Comparison of ENCODE assay signal across 9 cellular contexts in genomic region chr11:114257621-114258558, GRCh38. TPM values are rescaled to one million over a fixed set of nuclear protein-coding genes. Genes with fewer than 3 reads are reported as not detected.
A peak's percentile ranks its signal among the peaks of the same experiment; 100 is the strongest.
DNase-seq lines count a peak whose midpoint lies in the region; ATAC-seq, FAIRE-seq and TF ChIP-seq lines count a peak whose summit lies in the region.
"Had no signal": no experiment of that assay in that cellular context is flagged by ENCODE, and none has a peak within 500 bp of the region (broad histone marks: within the 10 kb centered on the region; RNA-seq: fewer than 3 reads in every experiment).

No MANE protein-coding gene starts in this region.

- CTCF ChIA-PET in activated naive CD4-positive, alpha-beta T cell treated with anti-CD3 and anti-CD28 coated beads for 36 hours (lab: Charles Lee): interaction anchor here (0.7 to 8.3 kb wide), 3 partner anchors 263 to 361 kb away, joined by 3 to 125 read pairs (median 108); no protein-coding TSS in a partner anchor

- H3K36me3 ChIP-seq in BE2C (no peaks in the 10 kb centered on the region), WERI-Rb-1 (no peaks in the 10 kb centered on the region), heart left ventricle (peaks cover 0 to 20% (median 0%) of the 10 kb centered on the region in 9 donors), pancreas (peaks cover 0 to 7% (median 0%) of the 10 kb centered on the region in 3 donors)

- DNase-seq in BE2C: peak; percentile 32
- DNase-seq in WERI-Rb-1: peak; percentile 79
- DNase-seq in heart left ventricle: peak; percentile 39 to 76 (median 69)
- peak in 1 of 6 donors; percentile 57 for DNase-seq in pancreas
- no peak for DNase-seq in NCI-H226
- no peak for DNase-seq in NCI-H510A treated with DMSO at 0.1 percent for 48 hours (lab: John Stamatoyannopoulos, UW)
- no peak for DNase-seq in NCI-H1436 treated with DMSO at 0.1 percent for 48 hours (lab: John Stamatoyannopoulos, UW)
- DNase-seq in activated naive CD4-positive, alpha-beta T cell treated with anti-CD3 and anti-CD28 coated beads for 36 hours: no peak
- DNase-seq: NCI-H345 had no signal

- no peak overlapping the region for H3K4me3 ChIP-seq in BE2C (ENCODE audit: low read depth, low read length)
- H3K4me3 ChIP-seq in WERI-Rb-1 (ENCODE audit: low read depth, low read length): peak overlapping the region; percentile 31
- H3K4me3 ChIP-seq in heart left ventricle: peak overlapping the region in 9 of 12 donors; percentile 5 to 39 (median 26)
- no peak overlapping the region for H3K4me3 ChIP-seq in pancreas

- H3K9me3 Mint-ChIP-seq in activated naive CD4-positive, alpha-beta T cell treated with anti-CD3 and anti-CD28 coated beads for 36 hours: no peaks in the 10 kb centered on the region

- no peak overlapping the region for H3K27ac Mint-ChIP-seq in activated naive CD4-positive, alpha-beta T cell treated with anti-CD3 and anti-CD28 coated beads for 36 hours

- H3K4me3 Mint-ChIP-seq in activated naive CD4-positive, alpha-beta T cell treated with anti-CD3 and anti-CD28 coated beads for 36 hours: no peak overlapping the region

- H3K27ac ChIP-seq in WERI-Rb-1: peak overlapping the region; percentile 62
- H3K27ac ChIP-seq in heart left ventricle: peak overlapping the region; percentile 47 to 85 (median 75)
- H3K27ac ChIP-seq in pancreas: no peak overlapping the region

- peaks cover 6% of the 10 kb centered on the region; the same call in 1 of the 2 replicates for H3K4me1 ChIP-seq in BE2C
- peaks cover 0 to 87% (median 47%) of the 10 kb centered on the region in 12 donors for H3K4me1 ChIP-seq in heart left ventricle
- no peaks in the 10 kb centered on the region for H3K4me1 ChIP-seq in pancreas

- no peak for TF ChIP-seq POLR2A in heart left ventricle (IDR thresholded peaks at IDR 0.05)

- no peaks in the 10 kb centered on the region for H3K4me1 Mint-ChIP-seq in activated naive CD4-positive, alpha-beta T cell treated with anti-CD3 and anti-CD28 coated beads for 36 hours (ENCODE audit: low read depth)

- ATAC-seq in heart left ventricle (peak; percentile 13 to 68 (median 52)), pancreas (peak in 3 of 4 donors; percentile 14 to 33 (median 15))

- no peaks in the 10 kb centered on the region for H3K27me3 Mint-ChIP-seq in activated naive CD4-positive, alpha-beta T cell treated with anti-CD3 and anti-CD28 coated beads for 36 hours (ENCODE audit: low read depth)

- FAIRE-seq in pancreas (lab: Jason Lieb, UNC): no peak

- intact Hi-C loops in heart left ventricle (cut with DNase I) (loop anchor here in 8 of 10 donors (1.0 to 10.0 kb wide), 7 partner anchors 56 to 201 kb away; partner anchors contain the start of gene ZBTB16 (in 2 of the 8)), pancreas (cut with DNase I) (loop anchor here in 1 of 3 donors (10.0 kb wide), 1 partner anchor 223 kb away; no protein-coding TSS in a partner anchor)
- intact Hi-C loops in activated naive CD4-positive, alpha-beta T cell treated with anti-CD3 and anti-CD28 coated beads for 36 hours (cut with micrococcal nuclease): no loop called here

- TF ChIP-seq CTCF in BE2C (IDR thresholded peaks at IDR 0.05; ENCODE audit: low read depth, low read length) (0 out of 2 replicates have a peak, but pooled peaks have one; percentile 16), WERI-Rb-1 (IDR thresholded peaks at IDR 0.05; ENCODE audit: low read depth, low read length) (peak; percentile 65), heart left ventricle (IDR thresholded peaks at IDR 0.05) (peak in 8 of 12 donors; percentile 21 to 55 (median 36)), pancreas (IDR thresholded peaks at IDR 0.05) (no peak)

- H3K36me3 Mint-ChIP-seq in activated naive CD4-positive, alpha-beta T cell treated with anti-CD3 and anti-CD28 coated beads for 36 hours (ENCODE audit: low read depth): no peaks in the 10 kb centered on the region

- H3K9me3 ChIP-seq in BE2C (no peaks in the 10 kb centered on the region), WERI-Rb-1 (ENCODE audit: severe bottlenecking) (no peaks in the 10 kb centered on the region), heart left ventricle (no peaks in the 10 kb centered on the region), pancreas (no peaks in the 10 kb centered on the region)

- peaks cover under 1% of the 10 kb centered on the region; the same call in 1 of the 2 replicates for H3K27me3 ChIP-seq in BE2C
- H3K27me3 ChIP-seq in WERI-Rb-1 (ENCODE audit: insufficient read depth, low read depth, severe bottlenecking): no peaks in the 10 kb centered on the region
- H3K27me3 ChIP-seq in heart left ventricle: no peaks in the 10 kb centered on the region
- H3K27me3 ChIP-seq in pancreas: no peaks in the 10 kb centered on the region

- WGBS in heart left ventricle, 4 donors: 39 to 60% (median 54%) methylated on average over 23 to 29 of the region's 29 CpGs
- 62 to 68% methylated on average over 24 to 29 of the region's 29 CpGs for WGBS in pancreas, 2 donors

RNA-seq across cellular contexts. Expression of gene NNMT, which starts 38.3 kb away (rescaled TPM):
- 0.68 TPM for polyA plus RNA-seq in BE2C (2012; ENCODE audit: insufficient read depth, insufficient read length, low read depth)
- total RNA-seq in heart left ventricle: 100 to 1,000 TPM in 1 of 9 donors, 10 to 100 TPM in 8; 12.4 to 146 (median 27.4) TPM
- polyA plus RNA-seq in heart left ventricle: 10 to 100 TPM; 27.9 to 76.3 TPM
- total RNA-seq in pancreas: 100 to 1,000 TPM in 2 of 6 donors, 10 to 100 TPM in 2, 1 to 10 TPM in 2; 4.8 to 139 (median 32.9) TPM
- 100 to 1,000 TPM in 1 of 2 donors, 10 to 100 TPM in 1; 81.7 to 101 TPM for polyA plus RNA-seq in pancreas
- total RNA-seq in activated naive CD4-positive, alpha-beta T cell treated with anti-CD3 and anti-CD28 coated beads for 36 hours: not detected

Comparison
In these comparisons a context has a peak if more than half of its experiments do, and no peak if none do; other contexts are left out.
1. DNase-seq: peak in BE2C (single experiment), WERI-Rb-1 (single experiment) and heart left ventricle (5 of 5); none in NCI-H226 (single experiment), NCI-H510A treated with DMSO at 0.1 percent for 48 hours (single experiment), NCI-H1436 treated with DMSO at 0.1 percent for 48 hours (single experiment) and activated naive CD4-positive, alpha-beta T cell treated with anti-CD3 and anti-CD28 coated beads for 36 hours (single experiment).
2. H3K4me3 ChIP-seq: peak in WERI-Rb-1 (single experiment) and heart left ventricle (9 of 12); none in BE2C (single experiment) and pancreas (0 of 4).
3. CTCF ChIP-seq: peak in BE2C (single experiment), WERI-Rb-1 (single experiment) and heart left ventricle (8 of 12); none in pancreas (0 of 4).
4. H3K27ac ChIP-seq: peak in WERI-Rb-1 (single experiment) and heart left ventricle (12 of 12); none in pancreas (0 of 4).
5. RNA of gene NNMT, which starts 38.3 kb away (total RNA-seq): 4.8 to 139 TPM in pancreas and 12.4 to 146 TPM in heart left ventricle; not detected in activated naive CD4-positive, alpha-beta T cell treated with anti-CD3 and anti-CD28 coated beads for 36 hours; every median in the first group is over 4 times any median in the second.